In genomic region chr2:97348265-97348664, GRCh38 we compare ENCODE assay signal across 23 cellular contexts.
DNase-seq lines count a peak whose midpoint lies in the region; ATAC-seq and TF ChIP-seq lines count a peak whose summit lies in the region.
"Had no signal": no experiment of that assay in that cellular context is flagged by ENCODE, and none has a peak within 500 bp of the region (broad histone marks: within the 10 kb centered on the region; RNA-seq: fewer than 3 reads in every experiment).

No MANE protein-coding gene starts in this region.

- H3K27ac ChIP-seq in GM23338 (ENCODE audit: low read depth) (no peak overlapping the region), WERI-Rb-1 (no peak overlapping the region; the same call in 1 of the 2 replicates), osteoblast (ENCODE audit: low read depth, low read length) (no peak overlapping the region), MM.1S (ENCODE audit: low read length) (no peak overlapping the region)
- H3K27ac ChIP-seq: GM23248, HL-60 had no signal

- no peaks in the 10 kb centered on the region for H3K9me3 Mint-ChIP-seq in GM23338
- H3K9me3 Mint-ChIP-seq: CD4-positive, alpha-beta T cell had no signal

- H3K9me2 ChIP-seq in GM23338 (ENCODE audit: insufficient read depth) (0 out of 2 replicates have a peak, but pooled peaks cover 5% of the 10 kb centered on the region), MM.1S (replicated peaks; ENCODE audit: insufficient read depth, low read length) (no peaks in the 10 kb centered on the region)

- H3K27ac Mint-ChIP-seq in GM23338 = no peak overlapping the region
- H3K27ac Mint-ChIP-seq in T-helper 17 cell = no peak overlapping the region
- H3K27ac Mint-ChIP-seq: CD4-positive, alpha-beta T cell had no signal

- H3K9ac ChIP-seq in MM.1S (ENCODE audit: low read length) = no peak overlapping the region
- H3K9ac ChIP-seq: GM23248 had no signal

- H3K4me2 ChIP-seq in GM23338 (no peak overlapping the region), osteoblast (ENCODE audit: insufficient read depth, low read length) (no peak overlapping the region), MM.1S (ENCODE audit: low read depth, low read length) (no peak overlapping the region)

- H3K27me3 Mint-ChIP-seq in GM23338 (ENCODE audit: insufficient read depth, low read depth, poor library complexity) (peaks cover 2% of the 10 kb centered on the region), T-helper 17 cell (peaks cover 36% of the 10 kb centered on the region)

- TF ChIP-seq CTCF in GM23338 (conservative IDR thresholded peaks at IDR 0.05; ENCODE audit: low read depth in 2 of 2) (no peak), WERI-Rb-1 (IDR thresholded peaks at IDR 0.05; ENCODE audit: low read depth, low read length) (no peak), osteoblast (IDR thresholded peaks at IDR 0.05; ENCODE audit: extremely low read depth, low read depth, low read length) (no peak), MM.1S (IDR thresholded peaks at IDR 0.05; ENCODE audit: low read length) (no peak)

- H2AFZ ChIP-seq in GM23338 = peak overlapping the region; percentile 81
- H2AFZ ChIP-seq in osteoblast (ENCODE audit: low read length) = no peak overlapping the region
- no peak overlapping the region for H2AFZ ChIP-seq in MM.1S (ENCODE audit: low read length)
- H2AFZ ChIP-seq: GM23248 had no signal

- H3K36me3 ChIP-seq in GM23338 (ENCODE audit: insufficient read depth) (no peaks in the 10 kb centered on the region), WERI-Rb-1 (no peaks in the 10 kb centered on the region), osteoblast (ENCODE audit: insufficient read depth, low read length) (no peaks in the 10 kb centered on the region), MM.1S (replicated peaks; ENCODE audit: insufficient read depth, low read length) (no peaks in the 10 kb centered on the region)

- DNase-seq in GM23338 (ENCODE audit: low spot score) = peak; percentile 17
- DNase-seq in WERI-Rb-1 = peak; percentile 60
- peak; percentile 26 for DNase-seq in iPS-NIHi11 (ENCODE audit: low spot score)
- peak; percentile 22 for DNase-seq in osteoblast (ENCODE audit: insufficient read length, low spot score, missing footprints)
- DNase-seq in MM.1S = no peak
- DNase-seq in T-helper 9 cell = no peak
- DNase-seq in T-helper 17 cell = no peak
- DNase-seq: CD4-positive, alpha-beta T cell; COR-L47; DMS79 treated with DMSO at 0.1 percent for 48 hours; GM23248; KBM-7; NCI-H1105; NCI-H146; NCI-H2029; NCI-H345; NCI-H524; NCI-H774; NK-92 treated with Interleukin-12 subunit alpha and Interleukin-12 subunit beta, amount 100 ng/mL, for 24 hours had no signal

- H3K4me1 Mint-ChIP-seq in GM23338 = peaks cover 10% of the 10 kb centered on the region
- H3K4me1 Mint-ChIP-seq in T-helper 17 cell = no peaks in the 10 kb centered on the region

- H3K4me1 ChIP-seq in GM23338 (ENCODE audit: insufficient read depth) (no peaks in the 10 kb centered on the region; the same call in 1 of the 2 replicates), osteoblast (ENCODE audit: insufficient read depth, low read length) (no peaks in the 10 kb centered on the region), MM.1S (ENCODE audit: low read length) (no peaks in the 10 kb centered on the region)

- no peak overlapping the region for H3K4me3 ChIP-seq in GM23338
- H3K4me3 ChIP-seq in WERI-Rb-1 (ENCODE audit: low read depth, low read length) = no peak overlapping the region
- H3K4me3 ChIP-seq in osteoblast (ENCODE audit: insufficient read depth, low read length) = no peak overlapping the region
- H3K4me3 ChIP-seq in MM.1S (ENCODE audit: low read length) = no peak overlapping the region
- H3K4me3 ChIP-seq: GM23248 had no signal

- H3K9me3 ChIP-seq in WERI-Rb-1 (ENCODE audit: severe bottlenecking) (no peaks in the 10 kb centered on the region), osteoblast (ENCODE audit: low read depth, low read length) (no peaks in the 10 kb centered on the region), MM.1S (replicated peaks; ENCODE audit: insufficient read depth, low read length) (no peaks in the 10 kb centered on the region), T-helper 17 cell (ENCODE audit: control insufficient read depth, low read length, poor library complexity, severe bottlenecking) (no peaks in the 10 kb centered on the region)

- no peak overlapping the region for H3K4me3 Mint-ChIP-seq in GM23338
- H3K4me3 Mint-ChIP-seq in T-helper 17 cell = no peak overlapping the region
- H3K4me3 Mint-ChIP-seq: CD4-positive, alpha-beta T cell had no signal

- H3K36me3 Mint-ChIP-seq in GM23338 (ENCODE audit: low read depth) = no peaks in the 10 kb centered on the region
- H3K36me3 Mint-ChIP-seq in T-helper 17 cell (ENCODE audit: low read depth) = no peaks in the 10 kb centered on the region

- H3F3A ChIP-seq in GM23338 (replicated peaks; ENCODE audit: low read depth) = no peaks in the 10 kb centered on the region
- no peaks in the 10 kb centered on the region for H3F3A ChIP-seq in MM.1S (ENCODE audit: insufficient read depth, low read length)

- H3K79me2 ChIP-seq in GM23338 (replicated peaks; ENCODE audit: insufficient read depth) = no peaks in the 10 kb centered on the region
- H3K79me2 ChIP-seq in osteoblast (ENCODE audit: insufficient read depth, low read length) = no peaks in the 10 kb centered on the region
- H3K79me2 ChIP-seq in MM.1S (ENCODE audit: low read length) = no peaks in the 10 kb centered on the region

- no peaks in the 10 kb centered on the region for H4K20me1 ChIP-seq in GM23338 (replicated peaks; ENCODE audit: insufficient read depth)
- no peaks in the 10 kb centered on the region for H4K20me1 ChIP-seq in osteoblast (ENCODE audit: insufficient read depth, low read length)
- H4K20me1 ChIP-seq in MM.1S (ENCODE audit: insufficient read depth, low read length) = no peaks in the 10 kb centered on the region

- H3K27me3 ChIP-seq in GM23338 (ENCODE audit: insufficient read depth) (no peaks in the 10 kb centered on the region), WERI-Rb-1 (ENCODE audit: insufficient read depth, low read depth, severe bottlenecking) (no peaks in the 10 kb centered on the region), osteoblast (ENCODE audit: insufficient read depth, low read length) (peaks cover 27% of the 10 kb centered on the region), MM.1S (replicated peaks; ENCODE audit: insufficient read depth, low read length) (no peaks in the 10 kb centered on the region)

- ATAC-seq in GM23338 (peak; percentile 91), T-helper 17 cell (no peak)
- ATAC-seq: HepG2, Panc1, SK-N-SH treated with all-trans-retinoic acid at 6 μM for 48 hours had no signal

TF ChIP-seq in GM23338, 12 proteins besides CTCF, POLR2A, EP300 and RAD21 (continues in another document):
- TF ChIP-seq REST (IDR thresholded peaks at IDR 0.05; ENCODE audit: unreplicated experiment) = no peak

Comparison
In these comparisons a context has a peak if more than half of its experiments do, and no peak if none do; other contexts are left out.
1. DNase-seq: peak in GM23338 (single experiment), WERI-Rb-1 (single experiment), iPS-NIHi11 (single experiment) and osteoblast (single experiment); none in MM.1S (single experiment), T-helper 9 cell (single experiment) and T-helper 17 cell (0 of 3).